In the genomic region with DNA sequence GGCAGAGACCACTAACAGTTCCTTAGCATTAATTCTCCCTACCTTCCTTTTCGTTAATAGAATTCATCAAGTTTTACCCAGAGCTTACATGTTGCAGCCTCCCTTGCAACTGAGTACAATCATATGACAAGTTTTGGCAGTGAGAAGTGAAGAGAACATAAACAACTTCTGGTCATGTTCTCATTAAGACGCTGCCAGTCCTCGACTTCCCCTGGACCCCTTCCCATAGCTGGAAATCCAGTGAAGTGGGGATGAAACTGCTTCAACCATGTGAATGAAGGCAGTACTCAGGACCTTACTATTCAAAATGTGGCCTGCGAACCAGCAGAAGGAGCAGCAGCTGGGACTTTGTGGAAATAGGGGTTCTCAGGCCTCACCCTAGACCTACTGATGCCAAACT, we compare ENCODE assay signal across 34 cellular contexts.
"Had no signal": no experiment of that assay in that cellular context is flagged by ENCODE, and none has a peak within 500 bp of the region (broad histone marks: within the 10 kb centered on the region; RNA-seq: fewer than 3 reads in every experiment).

No MANE protein-coding gene starts in this region.

- H3K36me3 ChIP-seq: adrenal gland, cardiac muscle cell, MG63, Peyer's patch, SJSA1 had no signal

- FAIRE-seq: astrocyte had no signal

- H3K9me3 Mint-ChIP-seq: activated CD4-positive, alpha-beta T cell treated with anti-CD3 and anti-CD28 coated beads, Interleukin-2, amount 10 ng/mL, durations not matched to agents 7 days and 5 days; activated naive CD4-positive, alpha-beta T cell treated with anti-CD3 and anti-CD28 coated beads for 36 hours; activated naive CD4-positive, alpha-beta T cell treated with anti-CD3 and anti-CD28 coated beads, Interleukin-2, amount 50 U/mL, for 72 hours; activated T-cell treated with anti-CD3 and anti-CD28 coated beads, Interleukin-2, amount 50 U/mL, for 4 hours; activated T-helper 1 cell treated with anti-CD3 and anti-CD28 coated beads, Interleukin-12 subunit alpha, Interleukin-12 subunit beta, Interleukin-2, Interleukin-4 antibody, amounts not matched to agents 30 ng/mL and 10 ng/mL and 1 ng/mL, durations not matched to agents 14 hours and 24 hours and 36 hours; T-helper 1 cell treated with Interleukin-12 subunit alpha and Interleukin-12 subunit beta and Interleukin-4 antibody, amounts not matched to agents 30 μg/mL and 1 μg/mL, for 36 hours; T-helper 2 cell treated with Interferon-gamma antibody and Interleukin-4, amounts not matched to agents 5 μg/mL and 100 μg/mL, for 36 hours had no signal

- H3K27ac Mint-ChIP-seq: activated CD4-positive, alpha-beta T cell treated with anti-CD3 and anti-CD28 coated beads for 36 hours; activated CD4-positive, alpha-beta T cell treated with anti-CD3 and anti-CD28 coated beads, Interleukin-2, amount 10 ng/mL, durations not matched to agents 7 days and 5 days; activated naive CD4-positive, alpha-beta T cell treated with anti-CD3 and anti-CD28 coated beads for 36 hours; activated naive CD4-positive, alpha-beta T cell treated with anti-CD3 and anti-CD28 coated beads, Interleukin-2, amount 50 U/mL, for 72 hours; activated T-helper 1 cell treated with anti-CD3 and anti-CD28 coated beads, Interleukin-12 subunit alpha, Interleukin-12 subunit beta, Interleukin-2, Interleukin-4 antibody, amounts not matched to agents 30 ng/mL and 10 ng/mL and 1 ng/mL, durations not matched to agents 14 hours and 24 hours and 36 hours; T-helper 1 cell treated with Interleukin-12 subunit alpha and Interleukin-12 subunit beta and Interleukin-4 antibody, amounts not matched to agents 30 μg/mL and 1 μg/mL, for 36 hours; T-helper 2 cell treated with Interferon-gamma antibody and Interleukin-4, amounts not matched to agents 5 μg/mL and 100 μg/mL, for 36 hours; WTC11 had no signal

- H3K27me3 Mint-ChIP-seq: activated CD4-positive, alpha-beta T cell treated with anti-CD3 and anti-CD28 coated beads for 36 hours; activated CD4-positive, alpha-beta T cell treated with anti-CD3 and anti-CD28 coated beads, Interleukin-2, amount 10 ng/mL, durations not matched to agents 7 days and 5 days; brain had no signal

- H3K27me3 ChIP-seq: adrenal gland, cardiac muscle cell, MG63, Peyer's patch had no signal

- H3K27ac ChIP-seq: adrenal gland, cardiac muscle cell, KMS-11, Peyer's patch, SJSA1 had no signal

- H3K9ac ChIP-seq: KMS-11, SK-N-SH had no signal

- ATAC-seq: activated CD4-positive, alpha-beta T cell treated with anti-CD3 and anti-CD28 coated beads for 36 hours; activated CD4-positive, CD25-positive, alpha-beta regulatory T cell treated with anti-CD3 and anti-CD28 coated beads, Interleukin-2, amount 50 U/mL, for 24 hours; activated naive CD4-positive, alpha-beta T cell treated with anti-CD3 and anti-CD28 coated beads, Interleukin-2, amount 50 U/mL, for 72 hours; activated T-cell treated with anti-CD3 and anti-CD28 coated beads, Interleukin-2, amount 50 U/mL, for 4 hours; PC-3; WTC11 had no signal

- H3K4me3 Mint-ChIP-seq: activated CD4-positive, alpha-beta T cell treated with anti-CD3 and anti-CD28 coated beads for 36 hours; activated CD4-positive, alpha-beta T cell treated with anti-CD3 and anti-CD28 coated beads, Interleukin-2, amount 10 ng/mL, durations not matched to agents 7 days and 5 days; activated naive CD4-positive, alpha-beta T cell treated with anti-CD3 and anti-CD28 coated beads for 36 hours; activated T-cell treated with anti-CD3 and anti-CD28 coated beads, Interleukin-2, amount 50 U/mL, for 4 hours; activated T-helper 1 cell treated with anti-CD3 and anti-CD28 coated beads, Interleukin-12 subunit alpha, Interleukin-12 subunit beta, Interleukin-2, Interleukin-4 antibody, amounts not matched to agents 30 ng/mL and 10 ng/mL and 1 ng/mL, durations not matched to agents 14 hours and 24 hours and 36 hours; T-helper 1 cell treated with Interleukin-12 subunit alpha and Interleukin-12 subunit beta and Interleukin-4 antibody, amounts not matched to agents 30 μg/mL and 1 μg/mL, for 36 hours; T-helper 2 cell treated with Interferon-gamma antibody and Interleukin-4, amounts not matched to agents 5 μg/mL and 100 μg/mL, for 36 hours; WTC11 had no signal

- H3K4me3 ChIP-seq: adrenal gland, cardiac muscle cell, MG63, Peyer's patch, SJSA1 had no signal

- H3K4me2 ChIP-seq: KMS-11, SK-N-SH had no signal

- H3K9me2 ChIP-seq: SK-N-SH had no signal

- H3K9me3 ChIP-seq: adrenal gland, MG63, Peyer's patch, SJSA1, SK-N-SH had no signal

- DNase-seq: activated CD4-positive, alpha-beta T cell treated with anti-CD3 and anti-CD28 coated beads for 36 hours; activated CD4-positive, alpha-beta T cell treated with anti-CD3 and anti-CD28 coated beads, Interleukin-2, amount 10 ng/mL, durations not matched to agents 7 days and 5 days; activated CD4-positive, alpha-beta T cell treated with anti-CD3 and anti-CD28 coated beads, Interleukin-2, amount 50 U/mL, for 48 hours; activated CD8-positive, alpha-beta memory T cell treated with anti-CD3 and anti-CD28 coated beads, Interleukin-2, amount 50 U/mL, for 4 hours; activated gamma-delta T cell treated with Interleukin-2 at 50 U/mL for 16 hours; activated naive CD4-positive, alpha-beta T cell treated with anti-CD3 and anti-CD28 coated beads for 36 hours; activated T-cell treated with anti-CD3 and anti-CD28 coated beads for 4 hours; activated T-cell treated with anti-CD3 and anti-CD28 coated beads, Interleukin-2, amount 50 U/mL, for 4 hours; adrenal gland; MG63; NCI-H1048; NCI-H1105 treated with DMSO at 0.1 percent for 48 hours; NCI-H1436; NCI-H1694; NCI-H1930; NCI-H2081 treated with DMSO at 0.1 percent for 48 hours; NCI-H226; NCI-H524 treated with DMSO at 0.1 percent for 48 hours; PC-3; Peyer's patch; RPMI8226; SHP77 treated with DMSO at 0.1 percent for 48 hours; SK-N-SH had no signal

- H3K4me1 ChIP-seq: adrenal gland, Peyer's patch had no signal

- H3K36me3 Mint-ChIP-seq: activated naive CD4-positive, alpha-beta T cell treated with anti-CD3 and anti-CD28 coated beads, Interleukin-2, amount 50 U/mL, for 72 hours; brain; WTC11 had no signal
